In the genomic region with DNA sequence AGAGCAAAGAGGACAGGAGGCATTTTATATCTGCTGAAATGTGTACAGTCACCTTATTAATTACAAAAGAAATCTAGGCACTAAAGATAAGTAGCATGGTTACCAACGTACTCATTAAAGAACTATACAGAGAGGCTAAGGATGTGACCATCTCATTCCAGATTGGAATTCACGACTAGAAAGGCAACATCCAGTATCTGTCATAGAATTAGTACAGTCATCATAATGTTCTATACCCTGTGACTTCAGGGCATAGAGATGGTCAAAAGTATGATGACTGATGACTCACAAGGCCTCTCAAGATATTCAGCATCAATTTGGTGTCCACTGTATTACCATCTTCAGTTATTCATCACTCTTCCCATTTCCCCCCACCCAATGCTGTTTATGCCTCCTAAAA, we compare ENCODE assay signal across 1 cellular context.
TF ChIP-seq lines count a peak whose summit lies in the region.

No MANE protein-coding gene starts in this region.

TF ChIP-seq in GM23338, 12 proteins besides CTCF, POLR2A, EP300 and RAD21 (continued from another document):
- TF ChIP-seq, protein P1, sequence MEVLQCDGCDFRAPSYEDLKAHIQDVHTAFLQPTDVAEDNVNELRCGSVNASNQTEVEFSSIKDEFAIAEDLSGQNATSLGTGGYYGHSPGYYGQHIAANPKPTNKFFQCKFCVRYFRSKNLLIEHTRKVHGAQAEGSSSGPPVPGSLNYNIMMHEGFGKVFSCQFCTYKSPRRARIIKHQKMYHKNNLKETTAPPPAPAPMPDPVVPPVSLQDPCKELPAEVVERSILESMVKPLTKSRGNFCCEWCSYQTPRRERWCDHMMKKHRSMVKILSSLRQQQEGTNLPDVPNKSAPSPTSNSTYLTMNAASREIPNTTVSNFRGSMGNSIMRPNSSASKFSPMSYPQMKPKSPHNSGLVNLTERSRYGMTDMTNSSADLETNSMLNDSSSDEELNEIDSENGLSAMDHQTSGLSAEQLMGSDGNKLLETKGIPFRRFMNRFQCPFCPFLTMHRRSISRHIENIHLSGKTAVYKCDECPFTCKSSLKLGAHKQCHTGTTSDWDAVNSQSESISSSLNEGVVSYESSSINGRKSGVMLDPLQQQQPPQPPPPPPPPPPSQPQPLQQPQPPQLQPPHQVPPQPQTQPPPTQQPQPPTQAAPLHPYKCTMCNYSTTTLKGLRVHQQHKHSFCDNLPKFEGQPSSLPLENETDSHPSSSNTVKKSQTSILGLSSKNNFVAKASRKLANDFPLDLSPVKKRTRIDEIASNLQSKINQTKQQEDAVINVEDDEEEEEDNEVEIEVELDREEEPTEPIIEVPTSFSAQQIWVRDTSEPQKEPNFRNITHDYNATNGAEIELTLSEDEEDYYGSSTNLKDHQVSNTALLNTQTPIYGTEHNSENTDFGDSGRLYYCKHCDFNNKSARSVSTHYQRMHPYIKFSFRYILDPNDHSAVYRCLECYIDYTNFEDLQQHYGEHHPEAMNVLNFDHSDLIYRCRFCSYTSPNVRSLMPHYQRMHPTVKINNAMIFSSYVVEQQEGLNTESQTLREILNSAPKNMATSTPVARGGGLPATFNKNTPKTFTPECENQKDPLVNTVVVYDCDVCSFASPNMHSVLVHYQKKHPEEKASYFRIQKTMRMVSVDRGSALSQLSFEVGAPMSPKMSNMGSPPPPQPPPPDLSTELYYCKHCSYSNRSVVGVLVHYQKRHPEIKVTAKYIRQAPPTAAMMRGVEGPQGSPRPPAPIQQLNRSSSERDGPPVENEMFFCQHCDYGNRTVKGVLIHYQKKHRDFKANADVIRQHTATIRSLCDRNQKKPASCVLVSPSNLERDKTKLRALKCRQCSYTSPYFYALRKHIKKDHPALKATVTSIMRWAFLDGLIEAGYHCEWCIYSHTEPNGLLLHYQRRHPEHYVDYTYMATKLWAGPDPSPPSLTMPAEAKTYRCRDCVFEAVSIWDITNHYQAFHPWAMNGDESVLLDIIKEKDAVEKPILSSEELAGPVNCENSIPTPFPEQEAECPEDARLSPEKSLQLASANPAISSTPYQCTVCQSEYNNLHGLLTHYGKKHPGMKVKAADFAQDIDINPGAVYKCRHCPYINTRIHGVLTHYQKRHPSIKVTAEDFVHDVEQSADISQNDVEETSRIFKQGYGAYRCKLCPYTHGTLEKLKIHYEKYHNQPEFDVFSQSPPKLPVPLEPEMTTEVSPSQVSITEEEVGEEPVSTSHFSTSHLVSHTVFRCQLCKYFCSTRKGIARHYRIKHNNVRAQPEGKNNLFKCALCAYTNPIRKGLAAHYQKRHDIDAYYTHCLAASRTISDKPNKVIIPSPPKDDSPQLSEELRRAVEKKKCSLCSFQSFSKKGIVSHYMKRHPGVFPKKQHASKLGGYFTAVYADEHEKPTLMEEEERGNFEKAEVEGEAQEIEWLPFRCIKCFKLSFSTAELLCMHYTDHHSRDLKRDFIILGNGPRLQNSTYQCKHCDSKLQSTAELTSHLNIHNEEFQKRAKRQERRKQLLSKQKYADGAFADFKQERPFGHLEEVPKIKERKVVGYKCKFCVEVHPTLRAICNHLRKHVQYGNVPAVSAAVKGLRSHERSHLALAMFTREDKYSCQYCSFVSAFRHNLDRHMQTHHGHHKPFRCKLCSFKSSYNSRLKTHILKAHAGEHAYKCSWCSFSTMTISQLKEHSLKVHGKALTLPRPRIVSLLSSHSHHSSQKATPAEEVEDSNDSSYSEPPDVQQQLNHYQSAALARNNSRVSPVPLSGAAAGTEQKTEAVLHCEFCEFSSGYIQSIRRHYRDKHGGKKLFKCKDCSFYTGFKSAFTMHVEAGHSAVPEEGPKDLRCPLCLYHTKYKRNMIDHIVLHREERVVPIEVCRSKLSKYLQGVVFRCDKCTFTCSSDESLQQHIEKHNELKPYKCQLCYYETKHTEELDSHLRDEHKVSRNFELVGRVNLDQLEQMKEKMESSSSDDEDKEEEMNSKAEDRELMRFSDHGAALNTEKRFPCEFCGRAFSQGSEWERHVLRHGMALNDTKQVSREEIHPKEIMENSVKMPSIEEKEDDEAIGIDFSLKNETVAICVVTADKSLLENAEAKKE (CRISPR knock-in tag; IDR thresholded peaks at IDR 0.05) = no peak
- TF ChIP-seq JUNB (IDR thresholded peaks at IDR 0.05; ENCODE audit: unreplicated experiment) = no peak
